Comparison of ENCODE assay signal across 1 cellular context in the genomic region with DNA sequence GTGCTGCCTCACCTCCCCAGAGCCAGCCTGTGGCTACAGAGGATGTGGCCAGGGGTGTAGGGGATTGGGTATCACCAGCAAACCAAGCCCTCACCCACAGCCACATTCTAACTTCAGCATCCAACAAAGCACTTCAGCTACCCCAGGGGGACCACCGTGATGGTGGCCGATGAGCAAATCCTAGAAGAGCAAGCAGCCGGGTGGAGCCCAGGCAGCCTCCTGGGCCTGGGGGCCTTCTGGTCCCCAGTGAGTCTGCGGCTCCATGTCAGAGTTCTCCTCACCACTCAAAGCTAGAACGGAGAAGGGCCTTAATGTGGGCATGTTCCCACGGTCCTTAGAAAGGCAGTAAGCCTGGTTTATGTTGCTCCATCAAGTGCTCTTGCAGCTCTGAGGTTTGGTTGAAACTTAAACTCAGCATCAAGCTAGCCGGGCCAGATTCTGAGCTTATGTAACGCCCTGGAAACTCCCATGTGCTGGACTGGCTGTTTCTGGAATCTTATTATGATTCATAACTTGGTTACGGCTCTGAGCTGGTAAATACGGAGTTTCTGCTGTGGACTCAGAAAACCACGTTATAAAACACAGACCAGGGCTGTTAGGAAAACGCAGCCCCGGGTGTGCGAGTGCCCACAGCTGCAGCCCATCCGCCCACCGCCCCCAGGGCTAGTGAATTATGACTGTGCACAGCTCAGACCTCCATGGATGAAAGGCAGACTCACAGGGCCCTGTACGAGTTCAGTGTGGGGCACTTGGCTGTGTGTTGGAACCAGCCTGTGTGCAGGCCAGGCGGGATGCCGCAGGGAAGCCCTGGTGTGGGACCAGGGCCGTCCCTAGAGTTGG.
TF ChIP-seq lines count a peak whose summit lies in the region.

No MANE protein-coding gene starts in this region.

TF ChIP-seq in GM12878, 131 proteins besides CTCF, POLR2A, EP300 and RAD21 (continued from another document):
- no peak for TF ChIP-seq SREBF2 (IDR thresholded peaks at IDR 0.05; ENCODE audit: low read length)
- TF ChIP-seq, protein P1, sequence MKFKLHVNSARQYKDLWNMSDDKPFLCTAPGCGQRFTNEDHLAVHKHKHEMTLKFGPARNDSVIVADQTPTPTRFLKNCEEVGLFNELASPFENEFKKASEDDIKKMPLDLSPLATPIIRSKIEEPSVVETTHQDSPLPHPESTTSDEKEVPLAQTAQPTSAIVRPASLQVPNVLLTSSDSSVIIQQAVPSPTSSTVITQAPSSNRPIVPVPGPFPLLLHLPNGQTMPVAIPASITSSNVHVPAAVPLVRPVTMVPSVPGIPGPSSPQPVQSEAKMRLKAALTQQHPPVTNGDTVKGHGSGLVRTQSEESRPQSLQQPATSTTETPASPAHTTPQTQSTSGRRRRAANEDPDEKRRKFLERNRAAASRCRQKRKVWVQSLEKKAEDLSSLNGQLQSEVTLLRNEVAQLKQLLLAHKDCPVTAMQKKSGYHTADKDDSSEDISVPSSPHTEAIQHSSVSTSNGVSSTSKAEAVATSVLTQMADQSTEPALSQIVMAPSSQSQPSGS (IDR thresholded peaks at IDR 0.05; ENCODE audit: low read length) = peak; percentile 95
- no peak; a peak in 1 of 4 replicates for TF ChIP-seq CEBPB (IDR thresholded peaks at IDR 0.05; ENCODE audit: borderline replicate concordance in 1 of 2, low read depth in 2 of 2, low read length in 2 of 2)
- no peak for TF ChIP-seq HCFC1 (IDR thresholded peaks at IDR 0.05; ENCODE audit: low read length)
- TF ChIP-seq, protein P2, sequence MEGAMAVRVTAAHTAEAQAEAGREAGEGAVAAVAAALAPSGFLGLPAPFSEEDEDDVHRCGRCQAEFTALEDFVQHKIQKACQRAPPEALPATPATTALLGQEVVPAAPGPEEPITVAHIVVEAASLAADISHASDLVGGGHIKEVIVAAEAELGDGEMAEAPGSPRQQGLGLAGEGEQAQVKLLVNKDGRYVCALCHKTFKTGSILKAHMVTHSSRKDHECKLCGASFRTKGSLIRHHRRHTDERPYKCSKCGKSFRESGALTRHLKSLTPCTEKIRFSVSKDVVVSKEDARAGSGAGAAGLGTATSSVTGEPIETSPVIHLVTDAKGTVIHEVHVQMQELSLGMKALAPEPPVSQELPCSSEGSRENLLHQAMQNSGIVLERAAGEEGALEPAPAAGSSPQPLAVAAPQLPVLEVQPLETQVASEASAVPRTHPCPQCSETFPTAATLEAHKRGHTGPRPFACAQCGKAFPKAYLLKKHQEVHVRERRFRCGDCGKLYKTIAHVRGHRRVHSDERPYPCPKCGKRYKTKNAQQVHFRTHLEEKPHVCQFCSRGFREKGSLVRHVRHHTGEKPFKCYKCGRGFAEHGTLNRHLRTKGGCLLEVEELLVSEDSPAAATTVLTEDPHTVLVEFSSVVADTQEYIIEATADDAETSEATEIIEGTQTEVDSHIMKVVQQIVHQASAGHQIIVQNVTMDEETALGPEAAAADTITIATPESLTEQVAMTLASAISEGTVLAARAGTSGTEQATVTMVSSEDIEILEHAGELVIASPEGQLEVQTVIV (IDR thresholded peaks at IDR 0.05; ENCODE audit: borderline replicate concordance, partially characterized antibody) = no peak
- TF ChIP-seq, protein P3, sequence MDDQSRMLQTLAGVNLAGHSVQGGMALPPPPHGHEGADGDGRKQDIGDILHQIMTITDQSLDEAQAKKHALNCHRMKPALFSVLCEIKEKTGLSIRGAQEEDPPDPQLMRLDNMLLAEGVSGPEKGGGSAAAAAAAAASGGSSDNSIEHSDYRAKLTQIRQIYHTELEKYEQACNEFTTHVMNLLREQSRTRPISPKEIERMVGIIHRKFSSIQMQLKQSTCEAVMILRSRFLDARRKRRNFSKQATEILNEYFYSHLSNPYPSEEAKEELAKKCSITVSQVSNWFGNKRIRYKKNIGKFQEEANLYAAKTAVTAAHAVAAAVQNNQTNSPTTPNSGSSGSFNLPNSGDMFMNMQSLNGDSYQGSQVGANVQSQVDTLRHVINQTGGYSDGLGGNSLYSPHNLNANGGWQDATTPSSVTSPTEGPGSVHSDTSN (IDR thresholded peaks at IDR 0.05; ENCODE audit: insufficient replicate concordance, low read depth, low read length) = no peak
- TF ChIP-seq KDM1A (IDR thresholded peaks at IDR 0.05; ENCODE audit: borderline replicate concordance) = no peak
- TF ChIP-seq RUNX3 (IDR thresholded peaks at IDR 0.05; ENCODE audit: low read length) = peak; percentile 87
- no peak for TF ChIP-seq RAD51 (IDR thresholded peaks at IDR 0.05)
- TF ChIP-seq ATF7 (IDR thresholded peaks at IDR 0.05; ENCODE audit: low read depth) = peak; percentile 72
- peak; percentile 96 for TF ChIP-seq NFIC (IDR thresholded peaks at IDR 0.05; ENCODE audit: low read depth, low read length)
- TF ChIP-seq TCF7 (IDR thresholded peaks at IDR 0.05; ENCODE audit: borderline replicate concordance) = peak; percentile 47; the same call in 1 of the 2 replicates
- no peak for TF ChIP-seq SP1 (IDR thresholded peaks at IDR 0.05; ENCODE audit: low read depth, low read length)
